24 cellular contexts compared by ENCODE assay signal in the genomic region with DNA sequence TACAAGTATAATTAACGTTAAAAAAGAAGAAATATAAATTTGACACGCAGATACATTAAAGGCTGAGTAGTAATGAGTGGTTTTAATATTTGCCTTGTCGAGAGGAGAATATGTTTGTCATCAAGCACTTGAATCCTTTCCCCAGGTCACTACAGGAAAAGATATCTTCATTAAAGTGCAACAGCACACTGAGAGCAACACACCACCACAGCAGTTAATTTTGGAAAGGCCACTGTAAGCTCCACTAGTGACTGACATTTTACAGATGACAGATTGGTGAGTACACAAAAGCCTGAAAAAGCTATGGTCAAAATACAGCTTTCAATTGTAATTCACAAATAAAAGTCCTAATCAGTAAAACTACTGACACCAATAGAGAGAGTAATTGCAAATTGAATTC.
"Had no signal": no experiment of that assay in that cellular context is flagged by ENCODE, and none has a peak within 500 bp of the region (broad histone marks: within the 10 kb centered on the region; RNA-seq: fewer than 3 reads in every experiment).

No MANE protein-coding gene starts in this region.

- H3K4me3 ChIP-seq: colonic mucosa, coronary artery, dorsolateral prefrontal cortex, esophagus muscularis mucosa, esophagus squamous epithelium, gastrocnemius medialis, gastroesophageal sphincter, heart left ventricle, heart right ventricle had no signal

- H3K27me3 Mint-ChIP-seq: dendritic cell treated with granulocyte-macrophage colony-stimulating factor and Interleukin-4, amounts not matched to agents 40 ng/mL and 50 ng/mL, for 4 days; effector memory CD8-positive, alpha-beta T cell had no signal

- DNase-seq: colonic mucosa; cortex of kidney; dermis blood vessel endothelial cell; dorsolateral prefrontal cortex; effector CD4-positive, alpha-beta T cell; effector CD8-positive, alpha-beta T cell; effector memory CD4-positive, alpha-beta T cell; effector memory CD8-positive, alpha-beta T cell; erythroblast; esophagus squamous epithelium; foreskin fibroblast; foreskin keratinocyte; foreskin melanocyte; gastrocnemius medialis; glutamatergic neuron; head of caudate nucleus; heart left ventricle; heart right ventricle had no signal

- H3K9me3 ChIP-seq: colonic mucosa had no signal

- H3K4me3 Mint-ChIP-seq: dendritic cell treated with granulocyte-macrophage colony-stimulating factor and Interleukin-4, amounts not matched to agents 40 ng/mL and 50 ng/mL, for 4 days; effector memory CD8-positive, alpha-beta T cell had no signal

- H3K4me1 ChIP-seq: colonic mucosa, esophagus muscularis mucosa, esophagus squamous epithelium, foreskin keratinocyte, gastrocnemius medialis, gastroesophageal sphincter had no signal

- ATAC-seq: effector memory CD8-positive, alpha-beta T cell; esophagus mucosa; foreskin keratinocyte; gastrocnemius medialis; gastroesophageal sphincter had no signal

- H3K36me3 ChIP-seq: colonic mucosa had no signal

- H3K27me3 ChIP-seq: colonic mucosa, dorsolateral prefrontal cortex, esophagus muscularis mucosa, esophagus squamous epithelium, foreskin keratinocyte, gastrocnemius medialis, gastroesophageal sphincter, heart left ventricle, heart right ventricle had no signal

- H3K27ac Mint-ChIP-seq: dendritic cell treated with granulocyte-macrophage colony-stimulating factor and Interleukin-4, amounts not matched to agents 40 ng/mL and 50 ng/mL, for 4 days; effector memory CD8-positive, alpha-beta T cell had no signal

- H3K27ac ChIP-seq: colonic mucosa, coronary artery, dorsolateral prefrontal cortex, epithelial cell of prostate, esophagus muscularis mucosa, esophagus squamous epithelium, foreskin keratinocyte, gastrocnemius medialis, gastroesophageal sphincter, heart left ventricle, heart right ventricle had no signal
